Comparison of ENCODE assay signal across 1 cellular context in the genomic region with DNA sequence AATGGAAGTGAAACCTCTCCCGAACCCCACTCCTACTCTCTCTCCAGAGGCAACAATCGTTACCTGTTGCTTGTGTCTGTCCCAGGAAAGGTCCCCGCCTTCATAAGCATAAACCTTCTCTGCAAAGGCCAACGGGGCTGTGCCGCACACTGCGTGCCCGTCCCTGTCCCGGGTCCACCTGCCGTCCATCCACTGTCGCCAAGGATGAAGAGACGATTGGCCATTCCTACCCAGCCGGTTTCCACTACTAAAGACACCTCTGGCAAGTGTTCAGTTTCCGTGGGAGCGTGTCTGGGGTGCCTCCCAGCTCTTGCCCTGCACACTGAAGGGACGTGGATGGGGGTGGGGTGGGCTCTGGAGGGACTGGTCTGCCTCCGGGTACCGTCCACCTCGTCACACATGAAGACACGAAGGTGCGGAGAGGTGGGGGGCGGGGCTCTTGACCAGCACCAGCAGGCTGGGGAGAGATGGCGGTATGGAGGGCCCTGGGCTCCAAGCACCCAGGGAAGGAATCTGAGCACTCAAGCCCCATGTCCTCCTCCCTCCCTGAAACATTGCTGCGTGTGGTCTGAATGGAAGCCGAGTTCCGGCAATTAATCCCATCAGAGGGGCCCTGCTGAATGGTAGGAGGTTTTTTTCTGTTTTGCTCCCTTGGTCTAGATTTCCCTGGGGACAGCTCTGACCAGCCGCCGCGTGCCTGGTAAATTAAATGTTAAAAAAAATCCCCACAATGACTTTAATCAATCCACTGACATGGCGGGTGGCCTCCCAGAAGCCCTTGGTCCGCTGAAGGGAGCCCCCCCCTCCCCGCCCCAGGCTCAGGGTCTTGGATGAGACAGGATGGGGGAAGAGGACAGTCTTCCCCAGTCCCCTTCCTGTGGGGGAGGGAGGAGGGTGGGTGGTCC.
TF ChIP-seq lines count a peak whose summit lies in the region.

No MANE protein-coding gene starts in this region.

TF ChIP-seq in H1, 55 proteins besides CTCF, POLR2A, EP300 and RAD21:
- TF ChIP-seq BACH1 (IDR thresholded peaks at IDR 0.05; ENCODE audit: low read length) (no peak), HDAC2 (IDR thresholded peaks at IDR 0.05; ENCODE audit: borderline replicate concordance in 1 of 2, low read depth in 2 of 2, low read length in 2 of 2) (no peak), RBBP5 (IDR thresholded peaks at IDR 0.05; ENCODE audit: borderline replicate concordance, low read depth, low read length) (no peak), PHF8 (conservative IDR thresholded peaks at IDR 0.05; ENCODE audit: low read depth, low read length) (no peak), SIN3A (conservative IDR thresholded peaks at IDR 0.05 in 1 of 2, IDR thresholded peaks at IDR 0.05 in 1 of 2; ENCODE audit: low read depth in 1 of 2, low read length in 2 of 2) (no peak), JUND (IDR thresholded peaks at IDR 0.05; ENCODE audit: low read length) (no peak), FOSL1 (IDR thresholded peaks at IDR 0.05; ENCODE audit: insufficient read depth, low read depth, low read length) (no peak), SP1 (IDR thresholded peaks at IDR 0.05; ENCODE audit: low read depth, low read length) (no peak)
- TF ChIP-seq, protein P1, sequence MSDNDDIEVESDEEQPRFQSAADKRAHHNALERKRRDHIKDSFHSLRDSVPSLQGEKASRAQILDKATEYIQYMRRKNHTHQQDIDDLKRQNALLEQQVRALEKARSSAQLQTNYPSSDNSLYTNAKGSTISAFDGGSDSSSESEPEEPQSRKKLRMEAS (IDR thresholded peaks at IDR 0.05) = no peak
